18 cellular contexts compared by ENCODE assay signal in genomic region chr1:32980080-32980479, GRCh38. TPM values are rescaled to one million over a fixed set of nuclear protein-coding genes. Genes with fewer than 3 reads are reported as not detected.
DNase-seq lines count a peak whose midpoint lies in the region; ATAC-seq and TF ChIP-seq lines count a peak whose summit lies in the region.
"Had no signal": no experiment of that assay in that cellular context is flagged by ENCODE, and none has a peak within 500 bp of the region (broad histone marks: within the 10 kb centered on the region; RNA-seq: fewer than 3 reads in every experiment).

No MANE protein-coding gene starts in this region.

- H3K9ac ChIP-seq in OCI-LY1 (ENCODE audit: low read length), result no peak overlapping the region

- no peak overlapping the region for H3K4me3 ChIP-seq in CD8-positive, alpha-beta memory T cell (ENCODE audit: low read length)
- H3K4me3 ChIP-seq in OCI-LY1 (ENCODE audit: low read depth, low read length, poor library complexity, severe bottlenecking) (no peak overlapping the region), spleen (peak overlapping the region in 1 of 8 donors; percentile 51)
- H3K4me3 ChIP-seq in effector memory CD4-positive, alpha-beta T cell (ENCODE audit: insufficient read depth, low read depth, low read length, poor library complexity, severe bottlenecking), result no peak overlapping the region
- H3K4me3 ChIP-seq: pancreas had no signal

- peaks cover 0 to 3% of the 10 kb centered on the region in 2 donors for H3K27me3 Mint-ChIP-seq in CD8-positive, alpha-beta memory T cell

- POLR2A ChIA-PET in CD8-positive, alpha-beta memory T cell (lab: Charles Lee), result interaction anchor here (2.0 kb wide), 1 partner anchor 15 kb away, joined by 27 read pairs; the partner anchor contains the start of gene RNF19B

- H3K79me2 ChIP-seq in OCI-LY1 (ENCODE audit: insufficient read depth, low read length), result no peaks in the 10 kb centered on the region

- no peak overlapping the region for H3K27ac ChIP-seq in CD8-positive, alpha-beta memory T cell (ENCODE audit: low read depth, low read length)
- H3K27ac ChIP-seq in OCI-LY1 (ENCODE audit: low read depth, low read length, poor library complexity, severe bottlenecking) (peak overlapping the region; percentile 87), spleen (peak overlapping the region in 7 of 8 donors; percentile 85 to 94 (median 93))
- H3K27ac ChIP-seq in effector memory CD4-positive, alpha-beta T cell (ENCODE audit: insufficient read depth, low read length, poor library complexity, severe bottlenecking), result peak overlapping the region; percentile 81

- no peaks in the 10 kb centered on the region for H3K9me2 ChIP-seq in OCI-LY1 (ENCODE audit: low read depth, low read length)

- H3K27me3 ChIP-seq in CD8-positive, alpha-beta memory T cell (ENCODE audit: insufficient read depth, low read length, poor library complexity, severe bottlenecking), result no peaks in the 10 kb centered on the region
- H3K27me3 ChIP-seq in OCI-LY1 (ENCODE audit: insufficient read depth, low read length) (no peaks in the 10 kb centered on the region), spleen (replicated peaks in 1 of 7) (no peaks in the 10 kb centered on the region)
- H3K27me3 ChIP-seq in effector memory CD4-positive, alpha-beta T cell (replicated peaks; ENCODE audit: control insufficient read depth, insufficient read depth, low read length, poor library complexity, severe bottlenecking), result no peaks in the 10 kb centered on the region
- H3K27me3 ChIP-seq: pancreas had no signal

- H4K20me1 ChIP-seq in OCI-LY1 (ENCODE audit: insufficient read depth, low read length), result no peaks in the 10 kb centered on the region

- ATAC-seq in GM21528 (IDR thresholded peaks at IDR 0.05; ENCODE audit: low FRiP score, unreplicated experiment) (no peak), HG02852 (IDR thresholded peaks at IDR 0.05; ENCODE audit: unreplicated experiment) (no peak)

- H3K4me3 Mint-ChIP-seq in CD8-positive, alpha-beta memory T cell, result peak overlapping the region in 2 of 7 donors; percentile 19 to 77

- H3K9me3 Mint-ChIP-seq in CD8-positive, alpha-beta memory T cell, result no peaks in the 10 kb centered on the region

- TF ChIP-seq CTCF in OCI-LY1 (IDR thresholded peaks at IDR 0.05; ENCODE audit: low read length) (no peak), spleen (IDR thresholded peaks at IDR 0.05 in 8 of 11, conservative IDR thresholded peaks at IDR 0.05 in 3 of 11) (no peak)

- H3F3A ChIP-seq in OCI-LY1 (ENCODE audit: insufficient read depth, low read length), result no peaks in the 10 kb centered on the region

- 86 to 97% (median 93%) methylated on average over 10 of the region's 10 CpGs for WGBS in spleen, 5 donors

- H3K4me1 Mint-ChIP-seq in CD8-positive, alpha-beta memory T cell, result peaks cover 18 to 39% (median 36%) of the 10 kb centered on the region in 3 donors

- H3K27ac Mint-ChIP-seq in CD8-positive, alpha-beta memory T cell, result peak overlapping the region in 6 of 8 donors; percentile 39 to 98 (median 82)

- H3K36me3 Mint-ChIP-seq in CD8-positive, alpha-beta memory T cell, result peaks cover 0 to 2% (median 0%) of the 10 kb centered on the region in 3 donors

- intact Hi-C loops in spleen (cut with DNase I; ENCODE audit: low total_unique reads), result no loop called here

- no peak for DNase-seq in CD8-positive, alpha-beta memory T cell
- no peak for DNase-seq in effector memory CD4-positive, alpha-beta T cell
- DNase-seq in spleen (peak; percentile 79), NCI-H510A treated with DMSO at 0.1 percent for 48 hours (lab: John Stamatoyannopoulos, UW) (no peak)
- DNase-seq: activated CD4-positive, alpha-beta T cell treated with anti-CD3 and anti-CD28 coated beads for 1 hour; anterior cingulate cortex; erythroblast; glutamatergic neuron; islet precursor cell; KG1; NCI-H1436; NCI-H226; pancreas; small intestine; stimulated activated naive CD4-positive, alpha-beta T cell treated with Interleukin-2 at 50 U/mL for 16 hours had no signal

- TF ChIP-seq POLR2A in spleen (IDR thresholded peaks at IDR 0.05), result no peak

- H3K9me3 ChIP-seq in CD8-positive, alpha-beta memory T cell (ENCODE audit: low read length), result no peaks in the 10 kb centered on the region
- H3K9me3 ChIP-seq in OCI-LY1 (ENCODE audit: low read length) (no peaks in the 10 kb centered on the region), spleen (no peaks in the 10 kb centered on the region)
- no peaks in the 10 kb centered on the region for H3K9me3 ChIP-seq in effector memory CD4-positive, alpha-beta T cell (ENCODE audit: control insufficient read depth, low read length)
- H3K9me3 ChIP-seq: pancreas had no signal

- no peaks in the 10 kb centered on the region for H3K36me3 ChIP-seq in CD8-positive, alpha-beta memory T cell (ENCODE audit: insufficient read depth, low read length)
- no peaks in the 10 kb centered on the region for H3K36me3 ChIP-seq in OCI-LY1 (ENCODE audit: insufficient read depth, low read length)
- no peaks in the 10 kb centered on the region for H3K36me3 ChIP-seq in effector memory CD4-positive, alpha-beta T cell (ENCODE audit: control insufficient read depth, insufficient read depth, low read length)
- no peaks in the 10 kb centered on the region for H3K36me3 ChIP-seq in spleen
- H3K36me3 ChIP-seq: pancreas had no signal

- no peak overlapping the region for H2AFZ ChIP-seq in OCI-LY1 (ENCODE audit: low read length)

- CTCF ChIA-PET in CD8-positive, alpha-beta memory T cell (lab: Charles Lee), result interaction anchor here (1.4 kb wide), 1 partner anchor 104 kb away, joined by 3 read pairs; no protein-coding TSS in a partner anchor

- H3K4me1 ChIP-seq in CD8-positive, alpha-beta memory T cell (ENCODE audit: insufficient read depth, low read length), result peaks cover 15% of the 10 kb centered on the region
- H3K4me1 ChIP-seq in OCI-LY1 (ENCODE audit: insufficient read depth, low read length, severe bottlenecking) (peaks cover 32% of the 10 kb centered on the region), spleen (peaks cover 10 to 55% (median 47%) of the 10 kb centered on the region in 6 donors)
- peaks cover 29% of the 10 kb centered on the region for H3K4me1 ChIP-seq in effector memory CD4-positive, alpha-beta T cell (ENCODE audit: control insufficient read depth, insufficient read depth, low read length, poor library complexity, severe bottlenecking)

- H3K4me2 ChIP-seq in OCI-LY1 (ENCODE audit: low read length), result peak overlapping the region; percentile 84; the same call in 1 of the 2 replicates

RNA-seq across cellular contexts. Expression of gene RNF19B, which starts 15.5 kb away (rescaled TPM):
- total RNA-seq in CD8-positive, alpha-beta memory T cell, result 10 to 100 TPM; 39.6 to 39.9 TPM
- 4.3 TPM for polyA plus RNA-seq in CD8-positive, alpha-beta memory T cell
- total RNA-seq in spleen, result 10 to 100 TPM; 20.1 to 38.4 (median 26.7) TPM
- 1 to 10 TPM; 3.6 to 9.0 (median 4.4) TPM for polyA plus RNA-seq in spleen

RNA-seq across cellular contexts. Expression of gene AK2, which starts 56.6 kb away (rescaled TPM):
- 100 to 1,000 TPM; 288 to 305 TPM for total RNA-seq in CD8-positive, alpha-beta memory T cell
- polyA plus RNA-seq in CD8-positive, alpha-beta memory T cell, result 110 TPM
- total RNA-seq in spleen, result 100 to 1,000 TPM in 4 of 7 donors, 10 to 100 TPM in 3; 83.9 to 139 (median 103) TPM
- polyA plus RNA-seq in spleen, result 10 to 100 TPM; 42.8 to 75.1 (median 74.7) TPM
